Comparison of ENCODE assay signal across 1 cellular context in the genomic region with DNA sequence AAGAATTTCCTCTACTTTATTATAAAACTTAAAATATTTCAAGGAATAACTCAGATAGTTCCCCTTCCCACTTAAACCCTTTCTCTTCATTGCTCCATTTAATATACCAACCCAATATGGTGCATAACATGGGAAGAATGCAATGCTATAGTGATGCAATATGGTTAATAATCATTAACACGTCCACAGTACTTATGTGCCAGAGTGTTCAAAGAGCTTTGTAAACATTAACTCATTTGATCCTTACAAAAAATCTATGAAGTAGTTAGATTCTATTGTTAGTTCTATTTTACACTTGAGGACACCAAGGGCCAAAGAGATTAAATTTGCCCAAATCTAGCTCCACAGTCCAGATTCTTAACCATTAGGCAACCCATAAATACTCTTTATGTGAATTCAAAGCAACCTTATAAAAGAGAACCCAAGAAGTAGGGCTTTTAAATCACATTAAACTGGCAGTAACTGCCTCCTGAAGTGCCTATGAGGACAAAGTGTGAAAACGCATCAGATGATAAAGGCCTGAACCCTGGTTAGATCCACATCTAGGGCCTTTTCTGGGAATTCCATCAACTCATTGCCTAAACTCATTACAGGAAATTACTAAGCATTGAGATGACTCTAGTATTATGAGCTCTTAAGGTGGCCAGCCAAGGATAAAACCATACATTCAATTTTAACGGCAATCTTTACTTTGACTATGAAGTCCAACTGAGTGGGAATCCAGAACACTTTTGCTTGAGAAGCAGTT.
TF ChIP-seq lines count a peak whose summit lies in the region.

No MANE protein-coding gene starts in this region.

TF ChIP-seq in liver, 16 proteins besides CTCF, POLR2A, EP300 and RAD21 (continued from another document):
- TF ChIP-seq, protein P1, sequence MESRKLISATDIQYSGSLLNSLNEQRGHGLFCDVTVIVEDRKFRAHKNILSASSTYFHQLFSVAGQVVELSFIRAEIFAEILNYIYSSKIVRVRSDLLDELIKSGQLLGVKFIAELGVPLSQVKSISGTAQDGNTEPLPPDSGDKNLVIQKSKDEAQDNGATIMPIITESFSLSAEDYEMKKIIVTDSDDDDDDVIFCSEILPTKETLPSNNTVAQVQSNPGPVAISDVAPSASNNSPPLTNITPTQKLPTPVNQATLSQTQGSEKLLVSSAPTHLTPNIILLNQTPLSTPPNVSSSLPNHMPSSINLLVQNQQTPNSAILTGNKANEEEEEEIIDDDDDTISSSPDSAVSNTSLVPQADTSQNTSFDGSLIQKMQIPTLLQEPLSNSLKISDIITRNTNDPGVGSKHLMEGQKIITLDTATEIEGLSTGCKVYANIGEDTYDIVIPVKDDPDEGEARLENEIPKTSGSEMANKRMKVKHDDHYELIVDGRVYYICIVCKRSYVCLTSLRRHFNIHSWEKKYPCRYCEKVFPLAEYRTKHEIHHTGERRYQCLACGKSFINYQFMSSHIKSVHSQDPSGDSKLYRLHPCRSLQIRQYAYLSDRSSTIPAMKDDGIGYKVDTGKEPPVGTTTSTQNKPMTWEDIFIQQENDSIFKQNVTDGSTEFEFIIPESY (IDR thresholded peaks at IDR 0.05), result no peak
- TF ChIP-seq SP1 (IDR thresholded peaks at IDR 0.05), result no peak
